12 cellular contexts compared by ENCODE assay signal in genomic region chr14:101336203-101336602, GRCh38.
A peak's percentile ranks its signal among the peaks of the same experiment; 100 is the strongest.
DNase-seq lines count a peak whose midpoint lies in the region; ATAC-seq and TF ChIP-seq lines count a peak whose summit lies in the region.
"Had no signal": no experiment of that assay in that cellular context is flagged by ENCODE, and none has a peak within 500 bp of the region (broad histone marks: within the 10 kb centered on the region; RNA-seq: fewer than 3 reads in every experiment).

No MANE protein-coding gene starts in this region.

- in situ Hi-C loops in G401 (cut with HindIII; ENCODE audit: low sequenced_read_pairs), result no loop called here

- TF ChIP-seq CTCF in GM20000 (IDR thresholded peaks at IDR 0.05; ENCODE audit: extremely low read depth, missing control alignments), result no peak

- DNase-seq in G401 (ENCODE audit: low spot score) (peak; percentile 87), NCI-H2171 treated with DMSO at 0.1 percent for 48 hours (lab: John Stamatoyannopoulos, UW) (peak; percentile 60), inferior parietal cortex (ENCODE audit: extremely low spot score) (peak; percentile 27), middle frontal gyrus (ENCODE audit: extremely low spot score, low spot score) (peak; percentile 3), GM20000 (ENCODE audit: low spot score) (no peak), NCI-H1417 (lab: John Stamatoyannopoulos, UW) (no peak)
- DNase-seq: Calu3; CD4-positive, alpha-beta T cell; DMS 273 treated with DMSO at 0.1 percent for 48 hours; HCEC 1CT; HFFc6 had no signal

- no peak for ATAC-seq in HG03520 (IDR thresholded peaks at IDR 0.05; ENCODE audit: unreplicated experiment)

Comparison
In these comparisons a context has a peak if more than half of its experiments do, and no peak if none do; other contexts are left out.
1. DNase-seq: peak in G401 (single experiment), NCI-H2171 treated with DMSO at 0.1 percent for 48 hours (single experiment), inferior parietal cortex (single experiment) and middle frontal gyrus (single experiment); none in GM20000 (single experiment) and NCI-H1417 (0 of 3).